8 cellular contexts compared by ENCODE assay signal in the genomic region with DNA sequence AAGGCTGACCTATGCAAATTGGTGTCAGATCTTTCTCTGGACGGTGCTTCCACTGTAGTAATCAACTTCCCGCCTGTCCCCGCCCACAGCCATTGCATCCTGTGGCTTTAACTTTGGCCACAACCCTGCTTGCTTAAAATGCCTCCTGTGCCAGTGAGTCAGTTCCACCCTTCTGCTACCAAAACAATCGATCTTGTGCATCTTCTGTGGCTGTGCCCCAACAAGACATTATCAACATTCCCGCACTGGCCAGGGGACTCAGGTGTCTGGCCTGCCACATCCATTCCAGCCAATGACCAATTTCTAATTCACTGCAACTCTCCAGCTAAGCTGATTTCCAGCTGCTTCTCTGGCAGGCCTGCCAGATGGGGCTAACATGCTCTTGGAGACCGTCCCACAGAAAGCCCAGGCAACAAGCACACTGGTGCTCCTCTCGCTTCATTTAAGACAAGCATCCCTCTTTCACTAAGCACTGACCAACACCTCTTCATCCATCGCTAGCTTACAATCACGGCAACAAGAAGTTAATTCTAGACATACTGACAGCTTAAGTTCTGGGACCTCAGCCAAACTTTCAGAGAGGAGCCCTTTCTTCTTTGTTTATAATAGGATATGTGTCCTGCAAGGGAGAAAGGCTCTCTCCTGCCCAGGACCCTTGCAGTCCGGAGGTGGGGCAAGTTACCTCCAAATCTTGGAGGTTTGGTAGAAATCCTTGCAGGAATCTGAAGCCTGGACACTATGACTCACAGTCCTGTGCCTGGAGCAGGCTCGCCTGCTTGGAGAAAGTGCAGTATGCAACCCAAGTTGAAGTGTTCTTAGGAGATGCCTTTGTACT. TPM values are rescaled to one million over a fixed set of nuclear protein-coding genes. Genes with fewer than 3 reads are reported as not detected.
DNase-seq lines count a peak whose midpoint lies in the region; ATAC-seq, FAIRE-seq and TF ChIP-seq lines count a peak whose summit lies in the region.

No MANE protein-coding gene starts in this region.

- H3K9me3 ChIP-seq in PC-3 (ENCODE audit: low read length) (no peaks in the 10 kb centered on the region), endothelial cell of umbilical vein (replicated peaks; ENCODE audit: control insufficient read depth, insufficient read depth, low read length) (no peaks in the 10 kb centered on the region), neutrophil (no peaks in the 10 kb centered on the region)

- no peak overlapping the region for H3K27ac Mint-ChIP-seq in endothelial cell (ENCODE audit: unreplicated experiment)

- peaks cover 10% of the 10 kb centered on the region for H3K27me3 Mint-ChIP-seq in endothelial cell (ENCODE audit: unreplicated experiment)

- POLR2A ChIA-PET in PC-3 (lab: Charles Lee; ENCODE audit: unreplicated experiment) (no interaction called here), endothelial cell of umbilical vein (lab: Charles Lee) (no interaction called here)

- H3K9me3 Mint-ChIP-seq in endothelial cell (ENCODE audit: unreplicated experiment), result no peaks in the 10 kb centered on the region

- no peak for TF ChIP-seq POLR2A in endothelial cell of umbilical vein (IDR thresholded peaks at IDR 0.05; ENCODE audit: low read depth, low read length)

- no peaks in the 10 kb centered on the region for H3F3A ChIP-seq in PC-3 (ENCODE audit: low read length, unreplicated experiment)

- peaks cover 7% of the 10 kb centered on the region for H3K4me1 Mint-ChIP-seq in endothelial cell (ENCODE audit: unreplicated experiment)

- H3K27ac ChIP-seq in PC-3 (ENCODE audit: low read length) (peak overlapping the region; percentile 56), endothelial cell of umbilical vein (ENCODE audit: insufficient read depth, low read depth, low read length) (peak overlapping the region; percentile 27), neutrophil (peak overlapping the region; percentile 74)

- dilution Hi-C loops in endothelial cell of umbilical vein (cut with MboI; ENCODE audit: extremely low pct_ligation_motif_present, low sequenced_read_pairs), result no loop called here

- intact Hi-C loops in PC-3 (cut with micrococcal nuclease), result no loop called here
- intact Hi-C loops in endothelial cell of umbilical vein (cut with micrococcal nuclease), result no loop called here

- H4K20me1 ChIP-seq in PC-3 (ENCODE audit: low read length) (no peaks in the 10 kb centered on the region), endothelial cell of umbilical vein (replicated peaks; ENCODE audit: control insufficient read depth, extremely low read depth, insufficient read depth, low read length) (no peaks in the 10 kb centered on the region)

- no TSS peak for BruUV-seq in PC-3 (replicated peaks; lab: Mats Ljungman, UMichigan)
- no TSS peak for BruUV-seq in endothelial cell of umbilical vein (replicated peaks; lab: Mats Ljungman, UMichigan)

- H3K4me1 ChIP-seq in PC-3 (ENCODE audit: insufficient read depth, low read length) (peaks cover 48% of the 10 kb centered on the region), endothelial cell of umbilical vein (ENCODE audit: control insufficient read depth, extremely low read depth, insufficient read depth, low read length) (peaks cover 29% of the 10 kb centered on the region), neutrophil (ENCODE audit: control insufficient read depth in 1 of 2, insufficient read depth in 1 of 2, low read depth in 1 of 2, low read length in 1 of 2) (peaks cover 29 to 39% of the 10 kb centered on the region in 2 experiments)

- peak; percentile 66 for ATAC-seq in PC-3
- ATAC-seq in GM19035 (IDR thresholded peaks at IDR 0.05; ENCODE audit: unreplicated experiment), result no peak
- ATAC-seq in GM21526 (IDR thresholded peaks at IDR 0.05; ENCODE audit: low FRiP score, unreplicated experiment), result no peak

- H3K4me3 Mint-ChIP-seq in endothelial cell (ENCODE audit: unreplicated experiment), result no peak overlapping the region

- CTCF ChIA-PET in PC-3 (lab: Charles Lee), result no interaction called here
- CTCF ChIA-PET in endothelial cell of umbilical vein (lab: Charles Lee), result interaction anchor here (0.7 to 2.3 kb wide), 8 partner anchors 13 to 226 kb away, joined by 3 to 12 read pairs (median 4); no protein-coding TSS in a partner anchor

- H3K36me3 Mint-ChIP-seq in endothelial cell (ENCODE audit: low read depth, unreplicated experiment), result no peaks in the 10 kb centered on the region

- H3K79me2 ChIP-seq in PC-3 (ENCODE audit: low read length) (peaks cover 22% of the 10 kb centered on the region), endothelial cell of umbilical vein (ENCODE audit: control insufficient read depth, insufficient read depth, low read length) (no peaks in the 10 kb centered on the region)

- H3K4me3 ChIP-seq in PC-3 (ENCODE audit: low read length), result no peak overlapping the region
- no peak overlapping the region for H3K4me3 ChIP-seq in endothelial cell of umbilical vein (replicated peaks in 1 of 3; ENCODE audit: insufficient read depth in 1 of 3, low read depth in 1 of 3, low read length in 3 of 3)
- H3K4me3 ChIP-seq in neutrophil (ENCODE audit: low read depth in 1 of 2, low read length in 1 of 2), result peak overlapping the region in 1 of 2 experiments; percentile 1

- H2AFZ ChIP-seq in PC-3 (ENCODE audit: low read length) (no peak overlapping the region), endothelial cell of umbilical vein (ENCODE audit: low read depth, low read length) (peak overlapping the region; percentile 11)

- DNase-seq in GM03348 (ENCODE audit: low spot score), result peak; percentile 77
- peak; percentile 53 for DNase-seq in PC-3
- peak; percentile 84 for DNase-seq in endothelial cell of umbilical vein (ENCODE audit: low read depth, low spot score)
- DNase-seq in endothelial cell (ENCODE audit: low spot score), result no peak
- DNase-seq in SHP77 treated with DMSO at 0.1 percent for 48 hours (lab: John Stamatoyannopoulos, UW), result no peak

- no peaks in the 10 kb centered on the region for H3K9me2 ChIP-seq in PC-3 (replicated peaks; ENCODE audit: low read length)

- FAIRE-seq in endothelial cell of umbilical vein (lab: Jason Lieb, UNC), result peak; percentile 81

- no peak overlapping the region for H3K9ac ChIP-seq in PC-3 (ENCODE audit: low read length)
- H3K9ac ChIP-seq in endothelial cell of umbilical vein (replicated peaks; ENCODE audit: extremely low read depth, insufficient read depth, low read length), result no peak overlapping the region

- H3K36me3 ChIP-seq in PC-3 (ENCODE audit: low read depth, low read length), result no peaks in the 10 kb centered on the region
- no peaks in the 10 kb centered on the region for H3K36me3 ChIP-seq in endothelial cell of umbilical vein (ENCODE audit: control insufficient read depth in 2 of 2, extremely low read depth in 1 of 2, insufficient read depth in 2 of 2, low read length in 2 of 2)
- H3K36me3 ChIP-seq in neutrophil, result no peaks in the 10 kb centered on the region

- H3K4me2 ChIP-seq in PC-3 (ENCODE audit: low read length) (peak overlapping the region; percentile 66), endothelial cell of umbilical vein (ENCODE audit: insufficient read depth, low read length) (peak overlapping the region; percentile 47)

- no peak for TF ChIP-seq CTCF in PC-3 (conservative IDR thresholded peaks at IDR 0.05; ENCODE audit: low read depth, low read length)
- TF ChIP-seq CTCF in endothelial cell of umbilical vein (IDR thresholded peaks at IDR 0.05; ENCODE audit: extremely low read depth in 1 of 2, insufficient read depth in 1 of 2, low read depth in 1 of 2, low read length in 2 of 2), result no peak
- no peak for TF ChIP-seq CTCF in neutrophil (IDR thresholded peaks at IDR 0.05)
- TF ChIP-seq CTCF in endothelial cell (IDR thresholded peaks at IDR 0.05; ENCODE audit: unreplicated experiment), result no peak

- H3K9me1 ChIP-seq in endothelial cell of umbilical vein (replicated peaks; ENCODE audit: control insufficient read depth, extremely low read depth, insufficient read depth, low read length), result no peaks in the 10 kb centered on the region

- H3K27me3 ChIP-seq in PC-3 (ENCODE audit: low read length), result no peaks in the 10 kb centered on the region
- H3K27me3 ChIP-seq in endothelial cell of umbilical vein (ENCODE audit: control insufficient read depth in 2 of 2, insufficient read depth in 2 of 2, low read length in 2 of 2), result no peaks in the 10 kb centered on the region
- peaks cover 16% of the 10 kb centered on the region for H3K27me3 ChIP-seq in neutrophil

TF ChIP-seq in endothelial cell of umbilical vein, 7 proteins besides CTCF, POLR2A, EP300 and RAD21:
- no peak for TF ChIP-seq POLR2AphosphoS5 (IDR thresholded peaks at IDR 0.05; ENCODE audit: insufficient read depth, low read depth, low read length)
- TF ChIP-seq, protein P1, sequence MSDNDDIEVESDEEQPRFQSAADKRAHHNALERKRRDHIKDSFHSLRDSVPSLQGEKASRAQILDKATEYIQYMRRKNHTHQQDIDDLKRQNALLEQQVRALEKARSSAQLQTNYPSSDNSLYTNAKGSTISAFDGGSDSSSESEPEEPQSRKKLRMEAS (IDR thresholded peaks at IDR 0.05; ENCODE audit: insufficient read depth, insufficient read length), result no peak
- TF ChIP-seq MYC (IDR thresholded peaks at IDR 0.05; ENCODE audit: low read depth, low read length), result no peak
- TF ChIP-seq FOS (IDR thresholded peaks at IDR 0.05; ENCODE audit: borderline replicate concordance, insufficient read depth, low read length), result peak; percentile 47

RNA-seq across cellular contexts. Expression of a gene that starts 6.7 kb away (rescaled TPM):
- total RNA-seq in PC-3 (2014; rRNA removed), result 19.8 and 25.3 TPM in 2 replicates
- 1.8 and 5.9 TPM in 2 replicates for total RNA-seq in endothelial cell of umbilical vein
- 1.1 and 1.4 TPM in 2 replicates for polyA plus RNA-seq in endothelial cell of umbilical vein
- polyA plus RNA-seq in endothelial cell of umbilical vein (2011; cell fraction: cytosol; rRNA removed), result 0.73 and 1.1 TPM in 2 replicates
- polyA plus RNA-seq in endothelial cell of umbilical vein (2011; cell fraction: nucleus; rRNA removed), result 0.64 and 0.84 TPM in 2 replicates
- polyA plus RNA-seq in endothelial cell of umbilical vein (2012), result 6.8 and 7.5 TPM in 2 replicates
- 0.66 and 0.73 TPM in 2 replicates for polyA minus RNA-seq in endothelial cell of umbilical vein
- 2.4 TPM for polyA minus RNA-seq in endothelial cell of umbilical vein (2011; cell fraction: cytosol; rRNA and poly(A)+ RNA removed)
- 1.2 and 1.4 TPM in 2 replicates for polyA minus RNA-seq in endothelial cell of umbilical vein (2011; cell fraction: nucleus; rRNA and poly(A)+ RNA removed)
- total RNA-seq in endothelial cell (ENCODE audit: unreplicated experiment), result 0.44 TPM

Comparison
In these comparisons a context has a peak if more than half of its experiments do, and no peak if none do; other contexts are left out.
1. DNase-seq: peak in GM03348 (single experiment), PC-3 (single experiment) and endothelial cell of umbilical vein (single experiment); none in endothelial cell (single experiment) and SHP77 treated with DMSO at 0.1 percent for 48 hours (single experiment).
2. Peak in every context shown above with its lines, with median percentiles within 50 percentile points of each other: H3K27ac ChIP-seq.